ENCODE assay signal across 6 cellular contexts in genomic region chr22:19032156-19032785, GRCh38.
DNase-seq lines count a peak whose midpoint lies in the region; ATAC-seq and TF ChIP-seq lines count a peak whose summit lies in the region.
"Not testable (repeated sequence)": the region's sequence is repeated elsewhere in the genome, so short reads cannot be mapped to it uniquely, and the experiment has no call there.

No MANE protein-coding gene starts in this region.

- not testable (repeated sequence) for H3K36me3 Mint-ChIP-seq in central memory CD8-positive, alpha-beta T cell (ENCODE audit: insufficient read depth); osteocyte (ENCODE audit: unreplicated experiment)

- not testable (repeated sequence) for H3K27ac ChIP-seq in suprapubic skin

- H3K9me3 Mint-ChIP-seq in central memory CD8-positive, alpha-beta T cell; osteocyte (ENCODE audit: unreplicated experiment): not testable (repeated sequence)

- not testable (repeated sequence) for H3K9me3 ChIP-seq in suprapubic skin

- not testable (repeated sequence) for H3K4me3 Mint-ChIP-seq in central memory CD8-positive, alpha-beta T cell; osteocyte (ENCODE audit: unreplicated experiment)

- not testable (repeated sequence) for H3K36me3 ChIP-seq in H7 (replicated peaks; ENCODE audit: control insufficient read depth, insufficient read depth, low read length); suprapubic skin

- not testable (repeated sequence) for H3K4me1 ChIP-seq in suprapubic skin

- 90% methylated on average over 4 of the region's 31 CpGs for WGBS in suprapubic skin

- peaks cover 18% of the 10 kb centered on the region for H3K27me3 Mint-ChIP-seq in central memory CD8-positive, alpha-beta T cell
- peaks cover 12% of the 10 kb centered on the region for H3K27me3 Mint-ChIP-seq in osteocyte (ENCODE audit: unreplicated experiment)

- TF ChIP-seq EP300 in suprapubic skin (IDR thresholded peaks at IDR 0.05): not testable (repeated sequence)

- H3K27me3 ChIP-seq in H7 (ENCODE audit: control insufficient read depth, insufficient read depth, low read length) (peaks cover 19% of the 10 kb centered on the region), suprapubic skin (peaks cover 33% of the 10 kb centered on the region)

- not testable (repeated sequence) for ATAC-seq in central memory CD8-positive, alpha-beta T cell (replicated peaks; ENCODE audit: extremely low read depth, poor library complexity, severe bottlenecking); left lobe of liver

- H3K4me3 ChIP-seq in H7 (ENCODE audit: insufficient read depth, low read depth, low read length); suprapubic skin: not testable (repeated sequence)

- H3K27ac Mint-ChIP-seq in central memory CD8-positive, alpha-beta T cell (ENCODE audit: low read depth): peak overlapping the region; percentile 82
- H3K27ac Mint-ChIP-seq in osteocyte (ENCODE audit: unreplicated experiment): not testable (repeated sequence)

- not testable (repeated sequence) for TF ChIP-seq POLR2A in suprapubic skin (IDR thresholded peaks at IDR 0.05)

- DNase-seq in H7 (peak; percentile 27), left lobe of liver (ENCODE audit: low spot score) (peak; percentile 35), osteocyte (ENCODE audit: extremely low spot score, unreplicated experiment) (peak; percentile 77), suprapubic skin (ENCODE audit: low spot score in 2 of 2) (peak; percentile 31 to 46)
- peak; percentile 31 for DNase-seq in activated effector memory CD4-positive, alpha-beta T cell treated with anti-CD3 and anti-CD28 coated beads, Interleukin-2, amount 50 U/mL, for 16 hours
- not testable (repeated sequence) for DNase-seq in central memory CD8-positive, alpha-beta T cell (ENCODE audit: low spot score in 2 of 2)

- TF ChIP-seq CTCF in osteocyte (IDR thresholded peaks at IDR 0.05); suprapubic skin (IDR thresholded peaks at IDR 0.05): not testable (repeated sequence)

- not testable (repeated sequence) for H3K4me1 Mint-ChIP-seq in central memory CD8-positive, alpha-beta T cell; osteocyte (ENCODE audit: unreplicated experiment)
